ENCODE assay signal across 1 cellular context in genomic region chr5:72235725-72236124, GRCh38.
TF ChIP-seq lines count a peak whose summit lies in the region.

No MANE protein-coding gene starts in this region.

TF ChIP-seq in HCT116, 20 proteins besides CTCF, POLR2A, EP300 and RAD21 (continued from another document):
- TF ChIP-seq REST (IDR thresholded peaks at IDR 0.05; ENCODE audit: low read depth) = no peak
- TF ChIP-seq JUND (IDR thresholded peaks at IDR 0.05) = no peak
- TF ChIP-seq POLR2AphosphoS5 (IDR thresholded peaks at IDR 0.05; ENCODE audit: low read depth, low read length) = no peak
